ENCODE assay signal across 15 cellular contexts in genomic region chr12:108637222-108637621, GRCh38. TPM values are rescaled to one million over a fixed set of nuclear protein-coding genes. Genes with fewer than 3 reads are reported as not detected.
DNase-seq lines count a peak whose midpoint lies in the region; ATAC-seq and TF ChIP-seq lines count a peak whose summit lies in the region.
"Had no signal": no experiment of that assay in that cellular context is flagged by ENCODE, and none has a peak within 500 bp of the region (broad histone marks: within the 10 kb centered on the region; RNA-seq: fewer than 3 reads in every experiment).

No MANE protein-coding gene starts in this region.

- H3K9me3 ChIP-seq in BLaER1: no peaks in the 10 kb centered on the region
- H3K9me3 ChIP-seq in SJCRH30 (replicated peaks): no peaks in the 10 kb centered on the region
- no peaks in the 10 kb centered on the region for H3K9me3 ChIP-seq in right lobe of liver
- no peaks in the 10 kb centered on the region for H3K9me3 ChIP-seq in BE2C
- H3K9me3 ChIP-seq: prostate gland had no signal

- 50% methylated on average over 2 of the region's 2 CpGs for WGBS in right lobe of liver (ENCODE audit: insufficient coverage, low coverage, low lambda C conversion rate, missing lambda C conversion rate)

- H3K4me1 ChIP-seq in BLaER1 (peaks cover 100% of the 10 kb centered on the region), SJCRH30 (peaks cover 61% of the 10 kb centered on the region), right lobe of liver (no peaks in the 10 kb centered on the region), BE2C (peaks cover 11% of the 10 kb centered on the region)
- H3K4me1 ChIP-seq: prostate gland had no signal

- H3K27me3 ChIP-seq in BLaER1 (no peaks in the 10 kb centered on the region), SJCRH30 (no peaks in the 10 kb centered on the region), right lobe of liver (no peaks in the 10 kb centered on the region), BE2C (no peaks in the 10 kb centered on the region)

- H3K4me3 ChIP-seq in BLaER1: peak overlapping the region; percentile 55
- peak overlapping the region; percentile 41 for H3K4me3 ChIP-seq in SJCRH30
- no peak overlapping the region for H3K4me3 ChIP-seq in right lobe of liver
- no peak overlapping the region for H3K4me3 ChIP-seq in BE2C (ENCODE audit: low read depth, low read length)
- H3K4me3 ChIP-seq: prostate gland had no signal

- DNase-seq in SJCRH30 (peak in 1 of 2 experiments; percentile 57), medulla oblongata (ENCODE audit: extremely low spot score) (peak; percentile 36), right lobe of liver (no peak), BE2C (no peak), MV-4-11 (lab: John Stamatoyannopoulos, UW) (no peak)
- DNase-seq: activated CD4-positive, CD25-positive, alpha-beta regulatory T cell; NCI-H1694 treated with DMSO at 0.1 percent for 48 hours; NCI-H748 treated with DMSO at 0.1 percent for 48 hours; SIG-M5; stimulated activated CD4-positive, alpha-beta T cell treated with anti-CD3 and anti-CD28 coated beads, Interleukin-1b, Interleukin-23, amount 100 ng/mL, for 48 hours had no signal

- TF ChIP-seq POLR2A in GM18526 (IDR thresholded peaks at IDR 0.05; ENCODE audit: extremely low read depth, insufficient read length): peak; percentile 19
- no peak for TF ChIP-seq POLR2A in right lobe of liver (IDR thresholded peaks at IDR 0.05)

- H3K27ac ChIP-seq in BLaER1 (peak overlapping the region; percentile 87), SJCRH30 (peak overlapping the region; percentile 95), right lobe of liver (no peak overlapping the region)
- H3K27ac ChIP-seq: prostate gland had no signal

- ATAC-seq in HG02970 (IDR thresholded peaks at IDR 0.05; ENCODE audit: low FRiP score, unreplicated experiment) (no peak), right lobe of liver (no peak)
- ATAC-seq: activated T-helper 17 cell treated with anti-CD3 and anti-CD28 coated beads, Interleukin-2, amount 50 U/mL, for 72 hours had no signal

- no peak for TF ChIP-seq CTCF in right lobe of liver (IDR thresholded peaks at IDR 0.05)
- TF ChIP-seq CTCF in BE2C (IDR thresholded peaks at IDR 0.05; ENCODE audit: low read depth, low read length): no peak

- H3K9ac ChIP-seq in BLaER1: peak overlapping the region; percentile 69; the same call in 1 of the 2 replicates

- no peaks in the 10 kb centered on the region for H4K20me1 ChIP-seq in BLaER1

- H3K4me2 ChIP-seq in BLaER1: peak overlapping the region; percentile 98

- H3K36me3 ChIP-seq in BLaER1: no peaks in the 10 kb centered on the region
- H3K36me3 ChIP-seq in SJCRH30: no peaks in the 10 kb centered on the region
- H3K36me3 ChIP-seq in right lobe of liver: no peaks in the 10 kb centered on the region
- no peaks in the 10 kb centered on the region for H3K36me3 ChIP-seq in BE2C
- H3K36me3 ChIP-seq: prostate gland had no signal

- intact Hi-C loops in right lobe of liver (cut with DNase I): no loop called here

RNA-seq across cellular contexts. Expression of gene SELPLG, which starts 3.5 kb away (rescaled TPM):
- 0.15 and 0.32 TPM in 2 replicates for total RNA-seq in SJCRH30 (2014; rRNA removed; shearing (Covaris generic))
- total RNA-seq in right lobe of liver: 1 to 10 TPM; 1.5 to 6.0 (median 3.1) TPM
- 1.4 TPM for polyA plus RNA-seq in BE2C (2012; ENCODE audit: insufficient read depth, insufficient read length, low read depth)

RNA-seq across cellular contexts. Expression of gene TMEM119, which starts 39.3 kb away (rescaled TPM):
- total RNA-seq in SJCRH30 (2014; rRNA removed; shearing (Covaris generic)): 19.1 TPM in 2 replicates
- total RNA-seq in right lobe of liver: under 1 TPM in 4 of 6 experiments, not detected in 2; 0.09 to 0.38 (median 0.22) TPM
- 10.9 TPM for polyA plus RNA-seq in BE2C (2012; ENCODE audit: insufficient read depth, insufficient read length, low read depth)

Comparison
In these comparisons a context has a peak if more than half of its experiments do, and no peak if none do; other contexts are left out.
1. H3K27ac ChIP-seq: peak in BLaER1 (single experiment) and SJCRH30 (single experiment); none in right lobe of liver (0 of 3).
2. H3K4me3 ChIP-seq: peak in BLaER1 (single experiment) and SJCRH30 (single experiment); none in right lobe of liver (0 of 3) and BE2C (single experiment).
3. RNA of gene TMEM119, which starts 39.3 kb away (total RNA-seq): 19.1 TPM in SJCRH30; 0.09 to 0.38 TPM in right lobe of liver; every median in the first group is over 10 times any median in the second.